Comparison of ENCODE assay signal across 1 cellular context in genomic region chr12:69024907-69025306, GRCh38.
TF ChIP-seq lines count a peak whose summit lies in the region.

No MANE protein-coding gene starts in this region.

TF ChIP-seq in HepG2, 621 proteins besides CTCF, POLR2A, EP300 and RAD21 (continued from another document):
- TF ChIP-seq ZNF512B (CRISPR knock-in tag; IDR thresholded peaks at IDR 0.05; ENCODE audit: borderline replicate concordance) (no peak), FUBP1 (CRISPR knock-in tag; IDR thresholded peaks at IDR 0.05; ENCODE audit: borderline replicate concordance) (no peak), NR1H2 (CRISPR knock-in tag; IDR thresholded peaks at IDR 0.05; ENCODE audit: borderline replicate concordance, low read depth) (no peak), ZBTB44 (CRISPR knock-in tag; IDR thresholded peaks at IDR 0.05) (no peak)
